In genomic region chr12:131754184-131754583, GRCh38 we compare ENCODE assay signal across 1 cellular context.
TF ChIP-seq lines count a peak whose summit lies in the region.

No MANE protein-coding gene starts in this region.

TF ChIP-seq in GM23338, 12 proteins besides CTCF, POLR2A, EP300 and RAD21:
- TF ChIP-seq ZNF462 (CRISPR knock-in tag; IDR thresholded peaks at IDR 0.05) (no peak), POLR2AphosphoS5 (IDR thresholded peaks at IDR 0.05; ENCODE audit: low read depth) (no peak), ETS1 (IDR thresholded peaks at IDR 0.05) (no peak), STAT1 (IDR thresholded peaks at IDR 0.05; ENCODE audit: unreplicated experiment) (no peak)
